ENCODE assay signal across 15 cellular contexts in genomic region chr14:55771242-55772025, GRCh38.
DNase-seq lines count a peak whose midpoint lies in the region; ATAC-seq and TF ChIP-seq lines count a peak whose summit lies in the region.
"Had no signal": no experiment of that assay in that cellular context is flagged by ENCODE, and none has a peak within 500 bp of the region (broad histone marks: within the 10 kb centered on the region; RNA-seq: fewer than 3 reads in every experiment).

No MANE protein-coding gene starts in this region.

- H3K36me3 ChIP-seq in heart left ventricle (no peaks in the 10 kb centered on the region), testis (ENCODE audit: low read depth, missing control alignments) (no peaks in the 10 kb centered on the region)

- H3K36me3 Mint-ChIP-seq in activated naive CD4-positive, alpha-beta T cell treated with anti-CD3 and anti-CD28 coated beads, Interleukin-2, amount 50 U/mL, for 72 hours: peaks cover 0 to 4% of the 10 kb centered on the region in 2 donors

- ATAC-seq in heart left ventricle: peak in 3 of 4 donors; percentile 45 to 80 (median 74)
- ATAC-seq in right cardiac atrium: peak; percentile 43 to 55
- no peak for ATAC-seq in activated naive CD4-positive, alpha-beta T cell treated with anti-CD3 and anti-CD28 coated beads, Interleukin-2, amount 50 U/mL, for 72 hours
- no peak for ATAC-seq in HG03354 (IDR thresholded peaks at IDR 0.05; ENCODE audit: poor library complexity, severe bottlenecking, unreplicated experiment)
- no peak for ATAC-seq in GM18907 (IDR thresholded peaks at IDR 0.05; ENCODE audit: unreplicated experiment)

- H3K27ac ChIP-seq in heart left ventricle (peak overlapping the region in 5 of 12 donors; percentile 16 to 57 (median 42)), right cardiac atrium (ENCODE audit: low read length) (no peak overlapping the region), testis (peak overlapping the region in 1 of 2 donors; percentile 50)
- H3K27ac ChIP-seq: HL-60 had no signal

- no peak for TF ChIP-seq POLR2A in heart left ventricle (IDR thresholded peaks at IDR 0.05)
- TF ChIP-seq POLR2A in testis (IDR thresholded peaks at IDR 0.05): no peak

- H3K27me3 ChIP-seq in heart left ventricle (no peaks in the 10 kb centered on the region), right cardiac atrium (ENCODE audit: control insufficient read depth, insufficient read depth) (no peaks in the 10 kb centered on the region), testis (no peaks in the 10 kb centered on the region)

- H3K9me3 ChIP-seq in heart left ventricle (no peaks in the 10 kb centered on the region), right cardiac atrium (ENCODE audit: control insufficient read depth, low read length) (no peaks in the 10 kb centered on the region), testis (no peaks in the 10 kb centered on the region)

- H3K4me1 ChIP-seq in heart left ventricle (peaks cover 0 to 17% (median 0%) of the 10 kb centered on the region in 12 donors), right cardiac atrium (ENCODE audit: control insufficient read depth, insufficient read depth, low read length) (no peaks in the 10 kb centered on the region), testis (peaks cover 6% of the 10 kb centered on the region)

- H3K9me3 Mint-ChIP-seq in activated naive CD4-positive, alpha-beta T cell treated with anti-CD3 and anti-CD28 coated beads, Interleukin-2, amount 50 U/mL, for 72 hours: peaks cover 4 to 7% of the 10 kb centered on the region in 2 donors
- H3K9me3 Mint-ChIP-seq: CD4-positive, alpha-beta T cell had no signal

- DNase-seq in ecto neural progenitor cell (ENCODE audit: low spot score): peak; percentile 17
- peak in 1 of 5 donors; percentile 31 for DNase-seq in heart left ventricle
- DNase-seq in right cardiac atrium: peak in 1 of 3 donors; percentile 40
- DNase-seq in testis: peak; percentile 66
- DNase-seq in activated naive CD4-positive, alpha-beta T cell treated with anti-CD3 and anti-CD28 coated beads, Interleukin-2, amount 50 U/mL, for 72 hours (ENCODE audit: low spot score in 2 of 2): no peak
- DNase-seq: C1 segment of cervical spinal cord; Calu3; CD4-positive, alpha-beta T cell; DMS 273 treated with DMSO at 0.1 percent for 48 hours; GOT3; H9 had no signal

- 71 to 89% (median 81%) methylated on average over 2 of the region's 2 CpGs for WGBS in heart left ventricle, 4 donors
- 68% methylated on average over 2 of the region's 2 CpGs for WGBS in right cardiac atrium
- WGBS in testis, 2 donors: 67 to 77% methylated on average over 1 to 2 of the region's 2 CpGs

- intact Hi-C loops in heart left ventricle (cut with DNase I): no loop called here
- intact Hi-C loops in right cardiac atrium (cut with DNase I): no loop called here
- intact Hi-C loops in testis (cut with DNase I; ENCODE audit: low total_unique reads): no loop called here

- H3K27ac Mint-ChIP-seq in activated naive CD4-positive, alpha-beta T cell treated with anti-CD3 and anti-CD28 coated beads, Interleukin-2, amount 50 U/mL, for 72 hours: no peak overlapping the region
- H3K27ac Mint-ChIP-seq: B cell; CD4-positive, alpha-beta T cell; H9 had no signal

- no peak for TF ChIP-seq CTCF in heart left ventricle (IDR thresholded peaks at IDR 0.05)
- no peak for TF ChIP-seq CTCF in testis (IDR thresholded peaks at IDR 0.05)

- H3K4me3 ChIP-seq in heart left ventricle: no peak overlapping the region
- no peak overlapping the region for H3K4me3 ChIP-seq in right cardiac atrium (ENCODE audit: low read length)
- H3K4me3 ChIP-seq in testis: no peak overlapping the region

Comparison
In these comparisons a context has a peak if more than half of its experiments do, and no peak if none do; other contexts are left out.
1. DNase-seq: peak in ecto neural progenitor cell (single experiment) and testis (single experiment); none in activated naive CD4-positive, alpha-beta T cell treated with anti-CD3 and anti-CD28 coated beads, Interleukin-2, amount 50 U/mL, for 72 hours (0 of 2).
2. ATAC-seq: peak in heart left ventricle (3 of 4) and right cardiac atrium (2 of 2); none in activated naive CD4-positive, alpha-beta T cell treated with anti-CD3 and anti-CD28 coated beads, Interleukin-2, amount 50 U/mL, for 72 hours (0 of 2), HG03354 (single experiment) and GM18907 (single experiment).